13 cellular contexts compared by ENCODE assay signal in the genomic region with DNA sequence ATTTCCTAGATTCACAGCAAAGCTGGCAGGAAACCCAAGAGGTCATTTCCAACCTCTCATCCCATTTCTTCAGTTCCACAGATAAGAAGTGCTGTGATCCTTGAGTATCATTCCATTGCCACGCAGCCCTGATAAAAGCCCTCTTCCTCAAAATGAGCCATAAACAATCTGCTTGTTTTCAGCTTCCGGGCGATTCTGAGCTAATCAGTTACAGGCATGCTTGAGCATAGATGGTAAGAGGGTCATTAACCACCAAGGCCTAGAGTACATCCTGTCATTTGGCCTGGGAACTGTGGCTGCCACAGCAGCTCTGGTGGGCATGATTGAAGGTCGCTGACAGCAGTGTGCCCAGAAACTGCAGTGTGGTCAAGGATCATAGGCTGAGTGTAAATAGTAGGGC. TPM values are rescaled to one million over a fixed set of nuclear protein-coding genes. Genes with fewer than 3 reads are reported as not detected.
DNase-seq lines count a peak whose midpoint lies in the region; ATAC-seq, FAIRE-seq and TF ChIP-seq lines count a peak whose summit lies in the region.
"Had no signal": no experiment of that assay in that cellular context is flagged by ENCODE, and none has a peak within 500 bp of the region (broad histone marks: within the 10 kb centered on the region; RNA-seq: fewer than 3 reads in every experiment).

No MANE protein-coding gene starts in this region.

- H3K36me3 ChIP-seq in cardiac muscle cell (no peaks in the 10 kb centered on the region), left ventricle myocardium inferior (no peaks in the 10 kb centered on the region), Loucy (ENCODE audit: insufficient read depth, low read length) (no peaks in the 10 kb centered on the region), endothelial cell of umbilical vein (ENCODE audit: control insufficient read depth in 2 of 2, extremely low read depth in 1 of 2, insufficient read depth in 2 of 2, low read length in 2 of 2) (no peaks in the 10 kb centered on the region), subcutaneous abdominal adipose tissue (ENCODE audit: control insufficient read depth in 5 of 5, insufficient read depth in 5 of 5, low read length in 5 of 5) (no peaks in the 10 kb centered on the region)

- no TSS peak for BruUV-seq in endothelial cell of umbilical vein (replicated peaks; lab: Mats Ljungman, UMichigan)

- no peak for ATAC-seq in HG02623 (IDR thresholded peaks at IDR 0.05; ENCODE audit: unreplicated experiment)
- ATAC-seq: foreskin keratinocyte, natural killer cell had no signal

- H2AFZ ChIP-seq in Loucy (ENCODE audit: low read length) = peak overlapping the region; percentile 47; the same call in 1 of the 2 replicates
- peak overlapping the region; percentile 91 for H2AFZ ChIP-seq in endothelial cell of umbilical vein (ENCODE audit: low read depth, low read length)

- H4K20me1 ChIP-seq in Loucy (ENCODE audit: insufficient read depth, low read length, poor library complexity, severe bottlenecking) (no peaks in the 10 kb centered on the region), endothelial cell of umbilical vein (replicated peaks; ENCODE audit: control insufficient read depth, extremely low read depth, insufficient read depth, low read length) (no peaks in the 10 kb centered on the region)

- intact Hi-C loops in left ventricle myocardium inferior (cut with micrococcal nuclease) = no loop called here
- intact Hi-C loops in endothelial cell of umbilical vein (cut with micrococcal nuclease) = no loop called here
- intact Hi-C loops in head of caudate nucleus (cut with DNase I) = no loop called here

- TF ChIP-seq CTCF in cardiac muscle cell (IDR thresholded peaks at IDR 0.05; ENCODE audit: low read depth, low read length) = no peak
- no peak for TF ChIP-seq CTCF in left ventricle myocardium inferior (IDR thresholded peaks at IDR 0.05; ENCODE audit: borderline replicate concordance)
- no peak for TF ChIP-seq CTCF in Loucy (conservative IDR thresholded peaks at IDR 0.05; ENCODE audit: low read length)
- TF ChIP-seq CTCF in endothelial cell of umbilical vein (IDR thresholded peaks at IDR 0.05; ENCODE audit: extremely low read depth in 1 of 2, insufficient read depth in 1 of 2, low read depth in 1 of 2, low read length in 2 of 2) = no peak

- H3K4me3 ChIP-seq in cardiac muscle cell = no peak overlapping the region
- H3K4me3 ChIP-seq in left ventricle myocardium inferior = no peak overlapping the region
- no peak overlapping the region for H3K4me3 ChIP-seq in Loucy (ENCODE audit: low read length, poor library complexity, severe bottlenecking)
- no peak overlapping the region for H3K4me3 ChIP-seq in endothelial cell of umbilical vein (replicated peaks in 1 of 3; ENCODE audit: insufficient read depth in 1 of 3, low read depth in 1 of 3, low read length in 3 of 3)
- peak overlapping the region in 1 of 5 donors; percentile 29 for H3K4me3 ChIP-seq in subcutaneous abdominal adipose tissue (ENCODE audit: low read depth in 1 of 5, low read length in 5 of 5)

- H3K27ac ChIP-seq in cardiac muscle cell (peak overlapping the region; percentile 71), left ventricle myocardium inferior (replicated peaks) (no peak overlapping the region), endothelial cell of umbilical vein (ENCODE audit: insufficient read depth, low read depth, low read length) (peak overlapping the region; percentile 20), subcutaneous abdominal adipose tissue (ENCODE audit: low read depth, low read length) (peak overlapping the region; percentile 32)
- H3K27ac ChIP-seq: foreskin keratinocyte had no signal

- POLR2A ChIA-PET in endothelial cell of umbilical vein (lab: Charles Lee) = no interaction called here

- H3K9me3 ChIP-seq in cardiac muscle cell (ENCODE audit: low read depth) (no peaks in the 10 kb centered on the region), left ventricle myocardium inferior (replicated peaks) (no peaks in the 10 kb centered on the region), Loucy (ENCODE audit: insufficient read depth, low read depth, low read length) (no peaks in the 10 kb centered on the region), endothelial cell of umbilical vein (replicated peaks; ENCODE audit: control insufficient read depth, insufficient read depth, low read length) (no peaks in the 10 kb centered on the region), subcutaneous abdominal adipose tissue (ENCODE audit: control insufficient read depth in 5 of 5, low read length in 5 of 5) (no peaks in the 10 kb centered on the region)

- no peak overlapping the region for H3K9ac ChIP-seq in Loucy (ENCODE audit: low read depth, low read length, poor library complexity, severe bottlenecking)
- no peak overlapping the region for H3K9ac ChIP-seq in endothelial cell of umbilical vein (replicated peaks; ENCODE audit: extremely low read depth, insufficient read depth, low read length)
- no peak overlapping the region for H3K9ac ChIP-seq in subcutaneous abdominal adipose tissue (ENCODE audit: low read length in 5 of 5)

- H3K27me3 ChIP-seq in cardiac muscle cell (no peaks in the 10 kb centered on the region), left ventricle myocardium inferior (ENCODE audit: low read depth) (no peaks in the 10 kb centered on the region), Loucy (ENCODE audit: insufficient read depth, low read length, poor library complexity, severe bottlenecking) (no peaks in the 10 kb centered on the region), endothelial cell of umbilical vein (ENCODE audit: control insufficient read depth in 2 of 2, insufficient read depth in 2 of 2, low read length in 2 of 2) (no peaks in the 10 kb centered on the region), subcutaneous abdominal adipose tissue (ENCODE audit: control insufficient read depth in 5 of 5, insufficient read depth in 4 of 5, low read length in 5 of 5) (no peaks in the 10 kb centered on the region)
- H3K27me3 ChIP-seq: foreskin keratinocyte had no signal

- no peaks in the 10 kb centered on the region for H3F3A ChIP-seq in Loucy (ENCODE audit: low read depth)

- DNase-seq in cardiac muscle cell (ENCODE audit: low read depth in 1 of 2, low spot score in 1 of 2) = peak in 1 of 2 donors; percentile 65
- no peak for DNase-seq in left ventricle myocardium inferior
- peak; percentile 25 for DNase-seq in endothelial cell of umbilical vein (ENCODE audit: low read depth, low spot score)
- no peak for DNase-seq in head of caudate nucleus
- DNase-seq in NCI-H2081 treated with DMSO at 0.1 percent for 48 hours (lab: John Stamatoyannopoulos, UW) = no peak
- DNase-seq: activated CD4-positive, CD25-positive, alpha-beta regulatory T cell treated with anti-CD3 and anti-CD28 coated beads, Interleukin-2, amount 50 U/mL, for 72 hours; anterior cingulate cortex; foreskin keratinocyte; natural killer cell; NCI-H446 treated with DMSO at 0.1 percent for 48 hours had no signal

- H3K4me1 ChIP-seq in cardiac muscle cell (ENCODE audit: low read depth) (peaks cover 24% of the 10 kb centered on the region), left ventricle myocardium inferior (peaks cover 5% of the 10 kb centered on the region), Loucy (ENCODE audit: insufficient read depth, low read length, poor library complexity, severe bottlenecking) (peaks cover 7% of the 10 kb centered on the region), endothelial cell of umbilical vein (ENCODE audit: control insufficient read depth, extremely low read depth, insufficient read depth, low read length) (peaks cover 21% of the 10 kb centered on the region), subcutaneous abdominal adipose tissue (ENCODE audit: control insufficient read depth in 5 of 5, insufficient read depth in 5 of 5, low read length in 5 of 5) (peaks cover 5 to 17% (median 11%) of the 10 kb centered on the region in 5 donors)

- H3K79me2 ChIP-seq in Loucy (ENCODE audit: insufficient read depth, low read length) (no peaks in the 10 kb centered on the region), endothelial cell of umbilical vein (ENCODE audit: control insufficient read depth, insufficient read depth, low read length) (no peaks in the 10 kb centered on the region)

- dilution Hi-C loops in endothelial cell of umbilical vein (cut with MboI; ENCODE audit: extremely low pct_ligation_motif_present, low sequenced_read_pairs) = no loop called here

- CTCF ChIA-PET in endothelial cell of umbilical vein (lab: Charles Lee) = interaction anchor here (0.9 to 1.4 kb wide), 2 partner anchors 35 to 110 kb away, joined by 3 read pairs; no protein-coding TSS in a partner anchor

- no peaks in the 10 kb centered on the region for H3K9me2 ChIP-seq in Loucy (replicated peaks; ENCODE audit: low read depth, low read length)

- FAIRE-seq in endothelial cell of umbilical vein (lab: Jason Lieb, UNC) = peak; percentile 72

- no peak for TF ChIP-seq POLR2A in endothelial cell of umbilical vein (IDR thresholded peaks at IDR 0.05; ENCODE audit: low read depth, low read length)

- no peaks in the 10 kb centered on the region for H3K9me1 ChIP-seq in endothelial cell of umbilical vein (replicated peaks; ENCODE audit: control insufficient read depth, extremely low read depth, insufficient read depth, low read length)

- H3K4me2 ChIP-seq in Loucy (ENCODE audit: low read depth, low read length, poor library complexity, severe bottlenecking) = peak overlapping the region; percentile 33
- H3K4me2 ChIP-seq in endothelial cell of umbilical vein (ENCODE audit: insufficient read depth, low read length) = peak overlapping the region; percentile 43

TF ChIP-seq in endothelial cell of umbilical vein, 7 proteins besides CTCF, POLR2A, EP300 and RAD21:
- TF ChIP-seq GATA2 (IDR thresholded peaks at IDR 0.05; ENCODE audit: insufficient read depth, insufficient read length, low read depth, low read length) (peak; percentile 49), POLR2AphosphoS5 (IDR thresholded peaks at IDR 0.05; ENCODE audit: insufficient read depth, low read depth, low read length) (no peak)

RNA-seq across cellular contexts. Expression of a gene that starts 47.4 kb away (rescaled TPM):
- total RNA-seq in cardiac muscle cell = 45.3 and 56.7 TPM in 2 replicates
- polyA plus RNA-seq in cardiac muscle cell = 56.8 and 72.8 TPM in 2 replicates
- 0.82 TPM for total RNA-seq in left ventricle myocardium inferior
- 4.8 and 6.6 TPM in 2 replicates for total RNA-seq in endothelial cell of umbilical vein
- polyA plus RNA-seq in endothelial cell of umbilical vein = 5.8 and 6.8 TPM in 2 replicates
- polyA plus RNA-seq in endothelial cell of umbilical vein (2011; cell fraction: cytosol; rRNA removed) = 5.3 and 5.8 TPM in 2 replicates
- 5.5 and 7.2 TPM in 2 replicates for polyA plus RNA-seq in endothelial cell of umbilical vein (2011; cell fraction: nucleus; rRNA removed)
- polyA plus RNA-seq in endothelial cell of umbilical vein (2012) = 17.3 and 21.4 TPM in 2 replicates
- 6.3 and 8.3 TPM in 2 replicates for polyA minus RNA-seq in endothelial cell of umbilical vein
- not detected for polyA minus RNA-seq in endothelial cell of umbilical vein (2011; cell fraction: cytosol; rRNA and poly(A)+ RNA removed)
- 7.1 and 11.3 TPM in 2 replicates for polyA minus RNA-seq in endothelial cell of umbilical vein (2011; cell fraction: nucleus; rRNA and poly(A)+ RNA removed)
